13 cellular contexts compared by ENCODE assay signal in the genomic region with DNA sequence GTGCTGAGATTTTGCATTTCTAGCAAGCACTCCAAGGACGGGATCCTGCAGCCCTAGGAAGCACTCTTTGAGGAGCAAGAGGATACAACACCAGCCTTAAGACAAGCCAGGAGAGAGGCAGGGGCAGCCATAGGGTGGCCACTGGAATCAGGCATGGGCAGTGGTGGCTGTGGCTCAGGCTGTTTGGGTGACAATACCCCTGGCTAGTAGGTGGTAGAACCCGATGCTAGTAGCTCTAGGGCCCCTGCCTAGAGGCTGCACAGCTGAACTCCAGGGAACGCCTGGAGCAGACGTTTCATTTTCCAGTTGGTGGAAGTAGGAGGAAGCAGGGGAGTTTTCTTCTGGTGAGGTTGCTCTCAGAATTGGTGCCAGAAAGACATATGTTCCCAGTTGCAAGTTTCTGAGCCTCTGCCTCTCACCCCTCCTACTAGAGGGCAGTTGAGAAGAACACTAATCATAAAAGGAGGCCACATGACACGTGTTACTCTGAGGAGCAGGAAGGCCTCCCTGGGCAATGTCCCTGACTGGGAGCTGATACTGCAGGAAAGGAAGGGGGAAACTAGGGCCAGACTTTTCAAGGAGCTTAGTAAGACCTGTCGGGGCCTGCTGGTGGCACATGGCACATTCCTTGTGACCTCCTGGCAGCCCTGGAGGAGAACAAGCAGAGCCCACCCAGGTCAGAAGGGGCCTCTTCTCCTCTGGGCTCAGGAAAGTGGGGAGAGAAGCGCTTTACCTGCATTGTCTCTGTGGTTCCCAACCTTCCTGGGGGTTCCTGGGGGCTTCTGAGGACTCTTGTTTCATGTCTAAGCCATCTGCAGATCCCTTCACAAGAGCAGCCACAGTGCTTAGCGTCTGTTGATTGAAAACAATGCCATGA. TPM values are rescaled to one million over a fixed set of nuclear protein-coding genes. Genes with fewer than 3 reads are reported as not detected.
DNase-seq lines count a peak whose midpoint lies in the region; ATAC-seq and TF ChIP-seq lines count a peak whose summit lies in the region.
"Had no signal": no experiment of that assay in that cellular context is flagged by ENCODE, and none has a peak within 500 bp of the region (broad histone marks: within the 10 kb centered on the region; RNA-seq: fewer than 3 reads in every experiment).

No MANE protein-coding gene starts in this region.

- TF ChIP-seq EP300 in upper lobe of left lung (IDR thresholded peaks at IDR 0.05) = no peak

- WGBS in GM23248 (ENCODE audit: low coverage in 1 of 2, low lambda C conversion rate in 2 of 2, missing lambda C conversion rate in 2 of 2), 2 experiments = 39 to 49% methylated on average over 8 of the region's 8 CpGs
- 80% methylated on average over 8 of the region's 8 CpGs for WGBS in smooth muscle cell (ENCODE audit: low lambda C conversion rate)
- 60 to 64% methylated on average over 6 to 8 of the region's 8 CpGs for WGBS in upper lobe of left lung, 2 donors

- H3K4me1 ChIP-seq in GM23248 (ENCODE audit: insufficient read depth) (peaks cover 10% of the 10 kb centered on the region; the same call in 1 of the 2 replicates), smooth muscle cell (ENCODE audit: low read depth) (no peaks in the 10 kb centered on the region), upper lobe of left lung (no peaks in the 10 kb centered on the region)

- H3K4me3 ChIP-seq in GM23248 (no peak overlapping the region), foreskin fibroblast (ENCODE audit: low read depth in 1 of 2, low read length in 2 of 2) (no peak overlapping the region), smooth muscle cell (no peak overlapping the region), upper lobe of left lung (no peak overlapping the region)

- H3K9me2 ChIP-seq in GM23248 (ENCODE audit: insufficient read depth) = no peaks in the 10 kb centered on the region

- H3K9ac ChIP-seq in GM23248 = no peak overlapping the region
- H3K9ac ChIP-seq in smooth muscle cell (ENCODE audit: low read depth) = no peak overlapping the region

- H3K79me2 ChIP-seq in GM23248 (ENCODE audit: insufficient read depth) (no peaks in the 10 kb centered on the region), smooth muscle cell (ENCODE audit: low read depth) (no peaks in the 10 kb centered on the region)

- no peaks in the 10 kb centered on the region for H3K36me3 ChIP-seq in GM23248 (ENCODE audit: low read depth)
- no peaks in the 10 kb centered on the region for H3K36me3 ChIP-seq in smooth muscle cell (ENCODE audit: low read depth)
- H3K36me3 ChIP-seq in upper lobe of left lung = no peaks in the 10 kb centered on the region

- no peak for TF ChIP-seq POLR2A in upper lobe of left lung (IDR thresholded peaks at IDR 0.05)

- in situ Hi-C loops in GM23248 (cut with MboI) = loop anchor here (5.0 kb wide), 1 partner anchor 220 kb away; the partner anchor contains the start of gene TTC12

- DNase-seq in GM23248 (peak; percentile 45), RPMI7951 (ENCODE audit: low read depth) (peak; percentile 88), foreskin fibroblast (peak; percentile 14 to 29), smooth muscle cell (lab: John Stamatoyannopoulos, UW; ENCODE audit: unreplicated experiment) (no peak), OCI-M1 (lab: John Stamatoyannopoulos, UW) (no peak), GOT3 (lab: John Stamatoyannopoulos, UW) (no peak), upper lobe of left lung (no peak)

- H3K27me3 ChIP-seq in GM23248 (replicated peaks; ENCODE audit: insufficient read depth) (peaks cover 22% of the 10 kb centered on the region), smooth muscle cell (ENCODE audit: low read depth) (no peaks in the 10 kb centered on the region), upper lobe of left lung (no peaks in the 10 kb centered on the region)

- no peak for ATAC-seq in upper lobe of left lung (ENCODE audit: low FRiP score in 2 of 2)
- ATAC-seq: CD8-positive, alpha-beta T cell had no signal

- H3K27ac ChIP-seq in GM23248 = no peak overlapping the region
- no peak overlapping the region for H3K27ac ChIP-seq in smooth muscle cell (ENCODE audit: low read depth)
- no peak overlapping the region for H3K27ac ChIP-seq in upper lobe of left lung
- H3K27ac ChIP-seq: VCaP had no signal

- H3F3A ChIP-seq in GM23248 (ENCODE audit: insufficient read depth) (no peaks in the 10 kb centered on the region), smooth muscle cell (ENCODE audit: low read depth) (no peaks in the 10 kb centered on the region)

- TF ChIP-seq CTCF in foreskin fibroblast (IDR thresholded peaks at IDR 0.05; ENCODE audit: low read depth, low read length) (no peak), smooth muscle cell (IDR thresholded peaks at IDR 0.05; ENCODE audit: borderline replicate concordance, insufficient read depth, poor library complexity, severe bottlenecking) (no peak), upper lobe of left lung (IDR thresholded peaks at IDR 0.05) (no peak)

- H4K20me1 ChIP-seq in GM23248 (ENCODE audit: insufficient read depth) (no peaks in the 10 kb centered on the region), smooth muscle cell (ENCODE audit: low read depth) (no peaks in the 10 kb centered on the region)

- H2AFZ ChIP-seq in GM23248 (no peak overlapping the region), smooth muscle cell (ENCODE audit: low read depth) (peak overlapping the region; percentile 23)

- H3K9me3 ChIP-seq in GM23248 (ENCODE audit: low read depth) (no peaks in the 10 kb centered on the region), smooth muscle cell (replicated peaks; ENCODE audit: low read depth) (no peaks in the 10 kb centered on the region), upper lobe of left lung (no peaks in the 10 kb centered on the region)

- H3K4me2 ChIP-seq in GM23248 (ENCODE audit: unreplicated experiment) (no peak overlapping the region), smooth muscle cell (no peak overlapping the region)

RNA-seq across cellular contexts. Expression of gene DRD2, which starts 56.6 kb away (rescaled TPM):
- not detected in 2 replicates for total RNA-seq in GM23248 (2014; rRNA removed; shearing (Covaris generic))
- polyA plus RNA-seq in GM23248 (2016; fragmentation: Nextera tagmentation; extraction: Ambion mirVana) = 0.19 TPM in 1 of 2 replicates, not detected in the other
- 8.2 and 10.7 TPM in 2 replicates for total RNA-seq in RPMI7951 (2014; rRNA removed; shearing (Covaris generic))
- total RNA-seq in smooth muscle cell = 0.58 and 0.72 TPM in 2 replicates
- polyA plus RNA-seq in smooth muscle cell = 0.57 and 2.5 TPM in 2 replicates
- total RNA-seq in upper lobe of left lung = under 1 TPM in 1 of 6 donors, not detected in 5; 0.13 TPM
- total RNA-seq: CD8-positive, alpha-beta T cell; mesenteric fat pad; pulmonary artery endothelial cell; subcutaneous adipose tissue; T-helper 17 cell had no signal

Comparison
In these comparisons a context has a peak if more than half of its experiments do, and no peak if none do; other contexts are left out.
1. DNase-seq: peak in GM23248 (single experiment), RPMI7951 (single experiment) and foreskin fibroblast (2 of 2); none in smooth muscle cell (single experiment), OCI-M1 (single experiment), GOT3 (single experiment) and upper lobe of left lung (0 of 2).